ENCODE assay signal across 22 cellular contexts in genomic region chr2:98528349-98528748, GRCh38.
"Had no signal": no experiment of that assay in that cellular context is flagged by ENCODE, and none has a peak within 500 bp of the region (broad histone marks: within the 10 kb centered on the region; RNA-seq: fewer than 3 reads in every experiment).

No MANE protein-coding gene starts in this region.

- H3K4me3 ChIP-seq: adrenal gland, Peyer's patch had no signal

- H3K4me3 Mint-ChIP-seq: activated CD4-positive, alpha-beta memory T cell treated with anti-CD3 and anti-CD28 coated beads, Interleukin-2, amount 10 ng/mL, durations not matched to agents 7 days and 5 days; activated naive CD4-positive, alpha-beta T cell treated with anti-CD3 and anti-CD28 coated beads for 36 hours; activated naive CD8-positive, alpha-beta T cell treated with anti-CD3 and anti-CD28 coated beads, Interleukin-2, amount 10 ng/mL, durations not matched to agents 7 days and 5 days had no signal

- H3K27me3 Mint-ChIP-seq: activated CD4-positive, alpha-beta memory T cell treated with anti-CD3 and anti-CD28 coated beads, Interleukin-2, amount 10 ng/mL, durations not matched to agents 7 days and 5 days; activated naive CD8-positive, alpha-beta T cell treated with anti-CD3 and anti-CD28 coated beads, Interleukin-2, amount 10 ng/mL, durations not matched to agents 7 days and 5 days had no signal

- H3K27ac Mint-ChIP-seq: activated CD4-positive, alpha-beta memory T cell treated with anti-CD3 and anti-CD28 coated beads, Interleukin-2, amount 10 ng/mL, durations not matched to agents 7 days and 5 days; activated naive CD8-positive, alpha-beta T cell treated with anti-CD3 and anti-CD28 coated beads, Interleukin-2, amount 10 ng/mL, durations not matched to agents 7 days and 5 days had no signal

- DNase-seq: activated CD4-positive, alpha-beta memory T cell treated with anti-CD3 and anti-CD28 coated beads, Interleukin-2, amount 10 ng/mL, durations not matched to agents 7 days and 5 days; activated CD4-positive, alpha-beta T cell treated with anti-CD3 and anti-CD28 coated beads, Interleukin-2, amount 50 U/mL, for 1 hour; activated CD4-positive, CD25-positive, alpha-beta regulatory T cell; activated CD8-positive, alpha-beta memory T cell treated with anti-CD3 and anti-CD28 coated beads, Interleukin-2, amount 50 U/mL, for 48 hours; activated gamma-delta T cell; activated naive CD4-positive, alpha-beta T cell treated with anti-CD3 and anti-CD28 coated beads for 36 hours; activated naive CD8-positive, alpha-beta T cell treated with anti-CD3 and anti-CD28 coated beads, Interleukin-2, amount 10 ng/mL, durations not matched to agents 7 days and 5 days; activated T-cell treated with anti-CD3 and anti-CD28 coated beads, Interleukin-2, amount 50 U/mL, for 1 hour; adrenal gland; anterior cingulate cortex; Kasumi-1; KBM-7; NCI-H1105 treated with DMSO at 0.1 percent for 48 hours; NCI-H1436 treated with DMSO at 0.1 percent for 48 hours; NCI-H187; NCI-H2081; NCI-H510A treated with DMSO at 0.1 percent for 48 hours; NCI-H69; NK-92 treated with Interleukin-12 subunit alpha and Interleukin-12 subunit beta, amount 100 ng/mL, for 24 hours; Peyer's patch; SHP77 treated with DMSO at 0.1 percent for 48 hours; T-helper 2 cell had no signal

- H3K9me3 Mint-ChIP-seq: activated CD4-positive, alpha-beta memory T cell treated with anti-CD3 and anti-CD28 coated beads, Interleukin-2, amount 10 ng/mL, durations not matched to agents 7 days and 5 days; activated naive CD4-positive, alpha-beta T cell treated with anti-CD3 and anti-CD28 coated beads for 36 hours; activated naive CD8-positive, alpha-beta T cell treated with anti-CD3 and anti-CD28 coated beads, Interleukin-2, amount 10 ng/mL, durations not matched to agents 7 days and 5 days had no signal

- H3K4me1 Mint-ChIP-seq: activated CD4-positive, alpha-beta memory T cell treated with anti-CD3 and anti-CD28 coated beads, Interleukin-2, amount 10 ng/mL, durations not matched to agents 7 days and 5 days; activated naive CD8-positive, alpha-beta T cell treated with anti-CD3 and anti-CD28 coated beads, Interleukin-2, amount 10 ng/mL, durations not matched to agents 7 days and 5 days had no signal

- H3K27me3 ChIP-seq: adrenal gland, Peyer's patch had no signal

- H3K36me3 ChIP-seq: adrenal gland, Peyer's patch had no signal
